In genomic region chr10:31320179-31320597, GRCh38 we compare ENCODE assay signal across 8 cellular contexts. TPM values are rescaled to one million over a fixed set of nuclear protein-coding genes. Genes with fewer than 3 reads are reported as not detected.
DNase-seq lines count a peak whose midpoint lies in the region; ATAC-seq and TF ChIP-seq lines count a peak whose summit lies in the region.

No MANE protein-coding gene starts in this region.

- intact Hi-C loops in testis (cut with DNase I; ENCODE audit: low total_unique reads) = no loop called here

- DNase-seq in Caki2 (ENCODE audit: low read depth) (peak; percentile 48), M059J (ENCODE audit: low read depth) (peak; percentile 36), activated T-cell treated with anti-CD3 and anti-CD28 coated beads for 48 hours (ENCODE audit: low read depth) (peak; percentile 42), testis (peak; percentile 41), DMS153 treated with DMSO at 0.1 percent for 48 hours (lab: John Stamatoyannopoulos, UW; ENCODE audit: unreplicated experiment) (no peak)
- peak; percentile 31 to 73 (median 50) for DNase-seq in naive thymus-derived CD8-positive, alpha-beta T cell

- in situ Hi-C loops in Caki2 (cut with HindIII; ENCODE audit: low pct_unique_long_range_greater_than_20kb, low sequenced_read_pairs) = no loop called here

- H3K36me3 Mint-ChIP-seq in naive thymus-derived CD8-positive, alpha-beta T cell = peaks cover 0 to 4% (median 2%) of the 10 kb centered on the region in 3 donors

- H3K4me3 Mint-ChIP-seq in naive thymus-derived CD8-positive, alpha-beta T cell = peak overlapping the region; percentile 85 to 98 (median 93)

- peak overlapping the region; percentile 83 to 94 for H3K27ac ChIP-seq in esophagus (ENCODE audit: low read depth in 2 of 2, low read length in 1 of 2)
- peak overlapping the region; percentile 95 to 96 for H3K27ac ChIP-seq in testis

- H3K36me3 ChIP-seq in esophagus (ENCODE audit: control insufficient read depth in 2 of 2, insufficient read depth in 2 of 2, low read length in 1 of 2) = no peaks in the 10 kb centered on the region
- no peaks in the 10 kb centered on the region for H3K36me3 ChIP-seq in testis (ENCODE audit: low read depth, missing control alignments)

- H3K27me3 Mint-ChIP-seq in naive thymus-derived CD8-positive, alpha-beta T cell = peaks cover 0 to 2% (median 0%) of the 10 kb centered on the region in 5 donors

- H3K27me3 ChIP-seq in esophagus (ENCODE audit: control insufficient read depth in 1 of 2, insufficient read depth in 2 of 2, low read length in 2 of 2) = no peaks in the 10 kb centered on the region
- no peaks in the 10 kb centered on the region for H3K27me3 ChIP-seq in testis

- H3K4me1 ChIP-seq in esophagus (ENCODE audit: control insufficient read depth in 2 of 2, insufficient read depth in 2 of 2, low read length in 1 of 2) (peaks cover 0 to 3% of the 10 kb centered on the region in 2 donors), testis (no peaks in the 10 kb centered on the region)

- POLR2A ChIA-PET in naive thymus-derived CD8-positive, alpha-beta T cell (lab: Charles Lee) = interaction anchor here (3.3 kb wide), 1 partner anchor 535 kb away, joined by 20 read pairs; no protein-coding TSS in a partner anchor

- peak overlapping the region; percentile 72 to 73 for H3K4me3 ChIP-seq in esophagus (ENCODE audit: low read depth in 1 of 2, low read length in 2 of 2)
- H3K4me3 ChIP-seq in testis = peak overlapping the region; percentile 92 to 99

- peaks cover 0 to 2% (median 0%) of the 10 kb centered on the region in 9 donors for H3K9me3 Mint-ChIP-seq in naive thymus-derived CD8-positive, alpha-beta T cell

- no peak for TF ChIP-seq POLR2A in testis (IDR thresholded peaks at IDR 0.05)

- ATAC-seq in GM21515 (IDR thresholded peaks at IDR 0.05; ENCODE audit: unreplicated experiment) = peak; percentile 32
- ATAC-seq in naive thymus-derived CD8-positive, alpha-beta T cell = peak in 1 of 2 donors; percentile 5

- peak overlapping the region; percentile 88 to 99 (median 96) for H3K27ac Mint-ChIP-seq in naive thymus-derived CD8-positive, alpha-beta T cell

- peaks cover 20 to 55% (median 42%) of the 10 kb centered on the region in 4 donors for H3K4me1 Mint-ChIP-seq in naive thymus-derived CD8-positive, alpha-beta T cell

- no peaks in the 10 kb centered on the region for H3K9me3 ChIP-seq in esophagus (ENCODE audit: control insufficient read depth in 2 of 2, insufficient read depth in 1 of 2, low read depth in 1 of 2, low read length in 1 of 2)
- H3K9me3 ChIP-seq in testis = no peaks in the 10 kb centered on the region

- 0 to 1% methylated on average over 36 to 39 of the region's 39 CpGs for WGBS in esophagus, 2 donors
- 0 to 1% methylated on average over 3 to 38 of the region's 39 CpGs for WGBS in testis, 2 donors

- no peak for TF ChIP-seq CTCF in testis (IDR thresholded peaks at IDR 0.05)

RNA-seq across cellular contexts. Expression of gene ZEB1, which starts 1.2 kb away (rescaled TPM):
- total RNA-seq in Caki2 (2014; rRNA removed; shearing (Covaris generic); ENCODE audit: low replicate concordance) = 10.3 and 20.4 TPM in 2 replicates
- total RNA-seq in M059J (2014; rRNA removed; shearing (Covaris generic)) = 14.4 and 17.6 TPM in 2 replicates
- polyA plus RNA-seq in esophagus (1 to 10 TPM; 2.5 to 3.1 TPM), testis (ENCODE audit: insufficient read depth, low read depth, low replicate concordance) (22.2 TPM)
- total RNA-seq in naive thymus-derived CD8-positive, alpha-beta T cell = 10 to 100 TPM; 65.3 to 72.4 TPM
- 10 to 100 TPM; 25.2 to 35.6 (median 27.2) TPM for polyA plus RNA-seq in naive thymus-derived CD8-positive, alpha-beta T cell
- 10 to 100 TPM; 26.3 to 35.9 TPM for total RNA-seq in testis
